ENCODE assay signal across 1 cellular context in genomic region chr1:62386351-62387121, GRCh38.
TF ChIP-seq lines count a peak whose summit lies in the region.

No MANE protein-coding gene starts in this region.

TF ChIP-seq in liver, 16 proteins besides CTCF, POLR2A, EP300 and RAD21 (continued from another document):
- TF ChIP-seq YY1 (IDR thresholded peaks at IDR 0.05) (peak; percentile 28), JUND (IDR thresholded peaks at IDR 0.05) (peak; percentile 24 to 49), TAF1 (conservative IDR thresholded peaks at IDR 0.05) (no peak), MAX (IDR thresholded peaks at IDR 0.05) (peak; percentile 45), FOXA1 (IDR thresholded peaks at IDR 0.05) (no peak)
